1 cellular context compared by ENCODE assay signal in the genomic region with DNA sequence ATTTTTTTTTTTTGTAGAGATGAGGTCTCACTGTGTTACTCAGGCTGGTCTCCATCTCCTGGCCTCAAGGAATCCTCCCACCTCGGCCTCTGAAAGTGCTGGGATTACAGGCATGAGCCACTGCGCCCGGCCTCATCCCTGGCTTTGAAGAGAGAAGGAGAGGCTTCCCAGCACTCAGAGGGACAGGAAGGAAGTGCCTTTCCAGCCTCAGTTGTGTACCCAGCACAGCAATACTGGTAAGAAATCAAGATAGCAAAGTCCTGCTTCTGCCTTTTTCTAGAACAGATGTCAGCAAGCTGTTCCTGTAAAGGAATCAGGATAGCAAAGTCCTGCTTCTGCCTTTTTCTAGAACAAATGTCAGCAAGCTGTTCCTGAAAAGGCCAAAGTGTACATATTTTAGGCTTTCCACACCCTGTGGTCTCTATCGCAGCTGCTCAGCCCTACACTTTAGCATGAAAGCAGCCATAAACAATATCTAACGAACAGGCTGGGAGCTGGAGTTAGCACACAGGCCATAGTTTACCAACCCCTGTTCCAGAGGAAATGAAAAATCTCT.
TF ChIP-seq lines count a peak whose summit lies in the region.

No MANE protein-coding gene starts in this region.

TF ChIP-seq in H1, 55 proteins besides CTCF, POLR2A, EP300 and RAD21:
- TF ChIP-seq FOSL1 (IDR thresholded peaks at IDR 0.05; ENCODE audit: insufficient read depth, low read depth, low read length) (no peak), BACH1 (IDR thresholded peaks at IDR 0.05; ENCODE audit: low read length) (no peak)
